Comparison of ENCODE assay signal across 1 cellular context in the genomic region with DNA sequence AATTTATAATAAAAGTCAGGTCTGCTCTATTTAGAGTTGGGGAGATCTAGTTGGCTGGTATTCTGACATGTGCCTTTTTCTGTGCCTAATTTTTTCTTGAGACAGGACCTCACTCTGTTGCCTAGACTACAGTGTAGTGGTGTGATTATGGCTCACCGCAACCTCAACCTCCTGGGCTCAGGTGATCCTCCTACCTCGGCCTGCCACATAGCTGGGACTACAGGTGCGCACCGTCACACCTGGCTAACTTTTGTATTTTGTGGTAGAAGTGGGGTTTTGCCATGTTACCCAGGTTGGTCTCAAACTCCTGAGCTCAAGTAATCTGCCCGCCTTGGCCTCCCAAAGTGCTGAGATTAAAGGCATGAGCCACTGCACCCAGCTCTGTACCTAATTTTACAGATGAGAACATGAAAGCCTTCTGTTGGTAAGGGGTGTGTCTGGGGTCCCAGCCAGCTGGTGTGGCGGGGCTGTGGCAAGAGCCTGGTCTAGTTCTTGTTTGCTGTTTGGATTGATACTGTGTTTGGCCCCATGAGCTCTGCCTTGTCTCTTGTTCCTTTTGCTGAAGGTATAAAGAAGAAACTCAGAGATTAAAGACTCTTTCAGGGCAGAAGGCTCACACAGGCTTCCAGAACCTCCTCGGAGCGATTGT.
A peak's percentile ranks its signal among the peaks of the same experiment; 100 is the strongest.
TF ChIP-seq lines count a peak whose summit lies in the region.

No MANE protein-coding gene starts in this region.

TF ChIP-seq in GM12878, 131 proteins besides CTCF, POLR2A, EP300 and RAD21:
- TF ChIP-seq, protein P1, sequence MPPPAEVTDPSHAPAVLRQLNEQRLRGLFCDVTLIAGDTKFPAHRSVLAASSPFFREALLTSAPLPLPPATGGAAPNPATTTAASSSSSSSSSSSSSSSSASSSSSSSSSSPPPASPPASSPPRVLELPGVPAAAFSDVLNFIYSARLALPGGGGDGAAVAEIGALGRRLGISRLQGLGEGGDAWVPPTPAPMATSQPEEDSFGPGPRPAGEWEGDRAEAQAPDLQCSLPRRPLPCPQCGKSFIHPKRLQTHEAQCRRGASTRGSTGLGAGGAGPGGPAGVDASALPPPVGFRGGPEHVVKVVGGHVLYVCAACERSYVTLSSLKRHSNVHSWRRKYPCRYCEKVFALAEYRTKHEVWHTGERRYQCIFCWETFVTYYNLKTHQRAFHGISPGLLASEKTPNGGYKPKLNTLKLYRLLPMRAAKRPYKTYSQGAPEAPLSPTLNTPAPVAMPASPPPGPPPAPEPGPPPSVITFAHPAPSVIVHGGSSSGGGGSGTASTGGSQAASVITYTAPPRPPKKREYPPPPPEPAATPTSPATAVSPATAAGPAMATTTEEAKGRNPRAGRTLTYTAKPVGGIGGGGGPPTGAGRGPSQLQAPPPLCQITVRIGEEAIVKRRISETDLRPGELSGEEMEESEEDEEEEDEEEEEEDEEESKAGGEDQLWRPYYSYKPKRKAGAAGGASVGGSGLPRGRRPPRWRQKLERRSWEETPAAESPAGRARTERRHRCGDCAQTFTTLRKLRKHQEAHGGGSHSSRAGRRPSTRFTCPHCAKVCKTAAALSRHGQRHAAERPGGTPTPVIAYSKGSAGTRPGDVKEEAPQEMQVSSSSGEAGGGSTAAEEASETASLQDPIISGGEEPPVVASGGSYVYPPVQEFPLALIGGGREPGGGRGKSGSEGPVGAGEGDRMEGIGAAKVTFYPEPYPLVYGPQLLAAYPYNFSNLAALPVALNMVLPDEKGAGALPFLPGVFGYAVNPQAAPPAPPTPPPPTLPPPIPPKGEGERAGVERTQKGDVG (CRISPR knock-in tag; IDR thresholded peaks at IDR 0.05): no peak
- peak; percentile 46 for TF ChIP-seq RUNX3 (IDR thresholded peaks at IDR 0.05; ENCODE audit: low read length)
- TF ChIP-seq TARDBP (IDR thresholded peaks at IDR 0.05; ENCODE audit: borderline replicate concordance): no peak
- TF ChIP-seq EGR1 (IDR thresholded peaks at IDR 0.05; ENCODE audit: borderline replicate concordance in 1 of 2, low read depth in 2 of 2, low read length in 2 of 2): no peak
TF ChIP-seq in GM12878: peak in this region for 1.
